Comparison of ENCODE assay signal across 15 cellular contexts in the genomic region with DNA sequence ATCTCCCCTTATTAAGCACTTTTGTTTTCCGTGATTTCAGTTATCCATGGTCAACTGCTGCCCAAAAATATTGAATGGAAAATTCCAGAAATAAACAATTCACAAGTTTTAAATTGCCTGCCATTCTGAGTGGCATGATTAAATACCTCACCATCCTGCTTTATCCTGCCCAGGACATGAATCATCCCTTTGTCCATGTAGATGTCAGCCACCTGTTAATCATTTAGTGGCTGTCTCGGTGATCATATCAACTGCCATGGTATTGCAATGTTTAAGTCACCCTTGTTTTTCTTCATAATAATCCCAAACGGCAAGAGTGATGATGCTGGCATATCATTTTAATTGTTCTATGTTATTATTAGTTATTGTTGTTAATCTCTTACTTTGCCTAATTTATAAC.
DNase-seq lines count a peak whose midpoint lies in the region; ATAC-seq, FAIRE-seq and TF ChIP-seq lines count a peak whose summit lies in the region.
"Had no signal": no experiment of that assay in that cellular context is flagged by ENCODE, and none has a peak within 500 bp of the region (broad histone marks: within the 10 kb centered on the region; RNA-seq: fewer than 3 reads in every experiment).

No MANE protein-coding gene starts in this region.

- peaks cover 35% of the 10 kb centered on the region for H3K4me1 ChIP-seq in BLaER1

- in situ Hi-C loops in GM13976 (cut with MboI; ENCODE audit: low sequenced_read_pairs, unreplicated experiment): no loop called here

- H3K27ac ChIP-seq in BLaER1: no peak overlapping the region
- H3K27ac ChIP-seq: PC-9 had no signal

- DNase-seq in Daoy (ENCODE audit: low read depth) (peak; percentile 1), bronchial epithelial cell (ENCODE audit: low read depth) (peak; percentile 4), kidney tubule cell (ENCODE audit: low spot score) (peak; percentile 84), H7 (no peak), left colon (no peak), GM13976 (ENCODE audit: low spot score) (no peak)
- no peak for DNase-seq in activated T-cell treated with anti-CD3 and anti-CD28 coated beads, Interleukin-2, amount 50 U/mL, for 48 hours
- DNase-seq: CD4-positive, alpha-beta memory T cell; Karpas-422; NCI-H1436; NCI-H2029 treated with DMSO at 0.1 percent for 48 hours; NCI-H524 treated with DMSO at 0.1 percent for 48 hours; PC-9; Right ventricle myocardium superior had no signal

- H3K9me3 ChIP-seq in BLaER1: peaks cover 5% of the 10 kb centered on the region; the same call in 1 of the 2 replicates

- ATAC-seq in left colon: no peak

- intact Hi-C loops in left colon (cut with DNase I, micrococcal nuclease): no loop called here

- peaks cover 71% of the 10 kb centered on the region for H3K27me3 ChIP-seq in BLaER1
- H3K27me3 ChIP-seq in bronchial epithelial cell (ENCODE audit: control insufficient read depth, insufficient read depth, low read length): no peaks in the 10 kb centered on the region
- no peaks in the 10 kb centered on the region for H3K27me3 ChIP-seq in H7 (ENCODE audit: control insufficient read depth, insufficient read depth, low read length)

- no peaks in the 10 kb centered on the region for H4K20me1 ChIP-seq in BLaER1

- peak overlapping the region; percentile 76; the same call in 1 of the 2 replicates for H3K4me2 ChIP-seq in BLaER1
- H3K4me2 ChIP-seq: PC-9 had no signal

- no peak overlapping the region for H3K9ac ChIP-seq in BLaER1

- H3K36me3 ChIP-seq in BLaER1 (no peaks in the 10 kb centered on the region), bronchial epithelial cell (ENCODE audit: control insufficient read depth, insufficient read depth, low read length) (no peaks in the 10 kb centered on the region), H7 (replicated peaks; ENCODE audit: control insufficient read depth, insufficient read depth, low read length) (no peaks in the 10 kb centered on the region)

- H3K4me3 ChIP-seq in BLaER1: no peak overlapping the region
- no peak overlapping the region for H3K4me3 ChIP-seq in bronchial epithelial cell (ENCODE audit: low read depth, low read length)
- no peak overlapping the region for H3K4me3 ChIP-seq in H7 (ENCODE audit: insufficient read depth, low read depth, low read length)
- H3K4me3 ChIP-seq: PC-9 had no signal

- no peak for TF ChIP-seq CTCF in bronchial epithelial cell (IDR thresholded peaks at IDR 0.05; ENCODE audit: insufficient read depth, low read length, severe bottlenecking)
- TF ChIP-seq CTCF in GM13976 (IDR thresholded peaks at IDR 0.05; ENCODE audit: borderline replicate concordance, control extremely low read depth, extremely low read depth, insufficient read depth, missing control alignments): no peak

- FAIRE-seq in bronchial epithelial cell (lab: Jason Lieb, UNC): no peak

Comparison
In these comparisons a context has a peak if more than half of its experiments do, and no peak if none do; other contexts are left out.
1. DNase-seq: peak in Daoy (single experiment), bronchial epithelial cell (single experiment) and kidney tubule cell (single experiment); none in H7 (single experiment), left colon (0 of 2), GM13976 (single experiment) and activated T-cell treated with anti-CD3 and anti-CD28 coated beads, Interleukin-2, amount 50 U/mL, for 48 hours (0 of 2).